Comparison of ENCODE assay signal across 1 cellular context in genomic region chr16:68731569-68732067, GRCh38.
A peak's percentile ranks its signal among the peaks of the same experiment; 100 is the strongest.
TF ChIP-seq lines count a peak whose summit lies in the region.

No MANE protein-coding gene starts in this region.

TF ChIP-seq in K562, 482 proteins besides CTCF, POLR2A, EP300 and RAD21 (continued from another document):
- TF ChIP-seq ZBTB40 (IDR thresholded peaks at IDR 0.05) (peak; percentile 50; the same call in 1 of the 2 replicates), ZBTB40 (CRISPR knock-in tag; IDR thresholded peaks at IDR 0.05) (no peak), DEAF1 (CRISPR knock-in tag; IDR thresholded peaks at IDR 0.05) (no peak), THAP12 (CRISPR knock-in tag; IDR thresholded peaks at IDR 0.05) (no peak), ZNF197 (CRISPR knock-in tag; IDR thresholded peaks at IDR 0.05; ENCODE audit: low read depth) (no peak), XRCC3 (IDR thresholded peaks at IDR 0.05) (no peak), ZFX (CRISPR knock-in tag; IDR thresholded peaks at IDR 0.05) (peak; percentile 11; the same call in 1 of the 2 replicates)
TF ChIP-seq in K562: peak in this region for 7.
